In genomic region chr4:140168936-140169335, GRCh38 we compare ENCODE assay signal across 23 cellular contexts. TPM values are rescaled to one million over a fixed set of nuclear protein-coding genes. Genes with fewer than 3 reads are reported as not detected.
DNase-seq lines count a peak whose midpoint lies in the region; ATAC-seq, FAIRE-seq and TF ChIP-seq lines count a peak whose summit lies in the region.
"Had no signal": no experiment of that assay in that cellular context is flagged by ENCODE, and none has a peak within 500 bp of the region (broad histone marks: within the 10 kb centered on the region; RNA-seq: fewer than 3 reads in every experiment).

No MANE protein-coding gene starts in this region.

- DNase-seq in GM23338 (ENCODE audit: low spot score) (no peak), bronchial epithelial cell (ENCODE audit: low read depth) (no peak), neuronal stem cell (ENCODE audit: low spot score) (no peak), smooth muscle cell (lab: John Stamatoyannopoulos, UW; ENCODE audit: unreplicated experiment) (no peak), hepatocyte (ENCODE audit: low spot score) (no peak), HK-2 (ENCODE audit: unreplicated experiment) (no peak)
- DNase-seq: AML-193; Caco-2; Calu3; CD4-positive, alpha-beta T cell; CD8-positive, alpha-beta T cell; DMS79 treated with DMSO at 0.1 percent for 48 hours; GF-D8 had no signal

- no peak overlapping the region for H3K4ac ChIP-seq in neuronal stem cell (ENCODE audit: low read length)

- 0 out of 2 replicates have a peak overlapping the region, but pooled peaks have one; percentile 4 for H2AFZ ChIP-seq in GM23338
- no peak overlapping the region for H2AFZ ChIP-seq in neuronal stem cell (ENCODE audit: low read length)
- peak overlapping the region; percentile 23 for H2AFZ ChIP-seq in smooth muscle cell (ENCODE audit: low read depth)
- no peak overlapping the region for H2AFZ ChIP-seq in hepatocyte

- no peaks in the 10 kb centered on the region for H3K9me2 ChIP-seq in GM23338 (ENCODE audit: insufficient read depth)
- no peaks in the 10 kb centered on the region for H3K9me2 ChIP-seq in hepatocyte (replicated peaks; ENCODE audit: insufficient read depth)

- no peaks in the 10 kb centered on the region for H3K27me3 ChIP-seq in GM23338 (ENCODE audit: insufficient read depth)
- H3K27me3 ChIP-seq in bronchial epithelial cell (ENCODE audit: control insufficient read depth, insufficient read depth, low read length), result no peaks in the 10 kb centered on the region
- H3K27me3 ChIP-seq in neuronal stem cell (ENCODE audit: control insufficient read depth in 3 of 3, insufficient read depth in 3 of 3, low read depth in 1 of 3, low read length in 3 of 3), result no peaks in the 10 kb centered on the region
- no peaks in the 10 kb centered on the region for H3K27me3 ChIP-seq in smooth muscle cell (ENCODE audit: low read depth)
- H3K27me3 ChIP-seq in hepatocyte, result no peaks in the 10 kb centered on the region
- H3K27me3 ChIP-seq: BLaER1 treated with 17β-estradiol and CSF1 and Interleukin-3, amounts not matched to agents 10 nM and 100 nM had no signal

- H2BK5ac ChIP-seq in neuronal stem cell (ENCODE audit: low read length), result no peak overlapping the region

- ATAC-seq in GM23338 (no peak), HG03039 (IDR thresholded peaks at IDR 0.05; ENCODE audit: unreplicated experiment) (no peak)
- ATAC-seq: A549; CD8-positive, alpha-beta T cell had no signal

- H3K4me1 Mint-ChIP-seq in GM23338, result no peaks in the 10 kb centered on the region; the same call in 2 of the 3 replicates

- H2BK120ac ChIP-seq in neuronal stem cell (ENCODE audit: low read depth, low read length), result no peak overlapping the region

- no peak overlapping the region for H3K4me3 Mint-ChIP-seq in GM23338
- H3K4me3 Mint-ChIP-seq: B cell; CD4-positive, alpha-beta T cell; CD8-positive, alpha-beta T cell had no signal

- H3K79me2 ChIP-seq in GM23338 (replicated peaks; ENCODE audit: insufficient read depth) (no peaks in the 10 kb centered on the region), smooth muscle cell (ENCODE audit: low read depth) (no peaks in the 10 kb centered on the region), hepatocyte (no peaks in the 10 kb centered on the region)

- H2AK5ac ChIP-seq in neuronal stem cell (ENCODE audit: low read depth, low read length), result no peak overlapping the region

- H3K27ac Mint-ChIP-seq in GM23338, result no peak overlapping the region
- H3K27ac Mint-ChIP-seq: B cell; CD4-positive, alpha-beta T cell; CD8-positive, alpha-beta T cell had no signal

- no peak overlapping the region for H4K91ac ChIP-seq in neuronal stem cell (ENCODE audit: low read depth, low read length, poor library complexity)

- no peak overlapping the region for H4K8ac ChIP-seq in neuronal stem cell (ENCODE audit: low read depth, low read length)

- H3K14ac ChIP-seq in neuronal stem cell (ENCODE audit: low read length), result no peak overlapping the region

- TF ChIP-seq CTCF in GM23338 (conservative IDR thresholded peaks at IDR 0.05; ENCODE audit: low read depth in 2 of 2), result no peak
- TF ChIP-seq CTCF in bronchial epithelial cell (IDR thresholded peaks at IDR 0.05; ENCODE audit: insufficient read depth, low read length, severe bottlenecking), result no peak
- TF ChIP-seq CTCF in smooth muscle cell (IDR thresholded peaks at IDR 0.05; ENCODE audit: borderline replicate concordance, insufficient read depth, poor library complexity, severe bottlenecking), result no peak
- TF ChIP-seq CTCF in hepatocyte (IDR thresholded peaks at IDR 0.05; ENCODE audit: poor library complexity), result no peak

- peak overlapping the region; percentile 69 for H2BK12ac ChIP-seq in neuronal stem cell (ENCODE audit: low read length)

- no peak overlapping the region for H2BK15ac ChIP-seq in neuronal stem cell (ENCODE audit: low read length)

- no peak overlapping the region for H3K18ac ChIP-seq in neuronal stem cell (ENCODE audit: low read length)

- H3K4me2 ChIP-seq in GM23338 (no peak overlapping the region), neuronal stem cell (ENCODE audit: insufficient read depth, low read length, poor library complexity, severe bottlenecking) (no peak overlapping the region), smooth muscle cell (no peak overlapping the region), hepatocyte (no peak overlapping the region)
- H3K4me2 ChIP-seq: A549; BLaER1 treated with 17β-estradiol and CSF1 and Interleukin-3, amounts not matched to agents 10 nM and 100 nM had no signal

- H3K27me3 Mint-ChIP-seq in GM23338 (ENCODE audit: insufficient read depth, low read depth, poor library complexity), result peaks cover 4% of the 10 kb centered on the region
- H3K27me3 Mint-ChIP-seq: CD4-positive, alpha-beta T cell had no signal

- H3K27ac ChIP-seq in GM23338 (ENCODE audit: low read depth) (no peak overlapping the region), neuronal stem cell (replicated peaks; ENCODE audit: low read length) (no peak overlapping the region), smooth muscle cell (ENCODE audit: low read depth) (no peak overlapping the region), hepatocyte (no peak overlapping the region)
- H3K27ac ChIP-seq: 22Rv1; A549; BLaER1 treated with 17β-estradiol and CSF1 and Interleukin-3, amounts not matched to agents 10 nM and 100 nM; C4-2B had no signal

- H3K9me3 Mint-ChIP-seq in GM23338, result no peaks in the 10 kb centered on the region; the same call in 2 of the 3 replicates
- H3K9me3 Mint-ChIP-seq: CD4-positive, alpha-beta T cell; CD8-positive, alpha-beta T cell had no signal

- no peak overlapping the region for H3K4me3 ChIP-seq in GM23338
- H3K4me3 ChIP-seq in bronchial epithelial cell (ENCODE audit: low read depth, low read length), result no peak overlapping the region
- H3K4me3 ChIP-seq in neuronal stem cell (ENCODE audit: low read length in 2 of 2), result no peak overlapping the region
- H3K4me3 ChIP-seq in smooth muscle cell, result no peak overlapping the region
- no peak overlapping the region for H3K4me3 ChIP-seq in hepatocyte
- H3K4me3 ChIP-seq: A549; BLaER1 treated with 17β-estradiol and CSF1 and Interleukin-3, amounts not matched to agents 10 nM and 100 nM had no signal

- WGBS in neuronal stem cell (ENCODE audit: extremely low coverage in 2 of 2, insufficient read length in 2 of 2, insufficient replicate concordance in 1 of 2), 2 donors, result no CpG with 5 or more reads among the region's 5 CpGs
- WGBS in smooth muscle cell (ENCODE audit: low lambda C conversion rate), result 96% methylated on average over 5 of the region's 5 CpGs
- 94% methylated on average over 5 of the region's 5 CpGs for WGBS in hepatocyte (ENCODE audit: low lambda C conversion rate, missing lambda C conversion rate)

- H3K36me3 Mint-ChIP-seq in GM23338 (ENCODE audit: low read depth), result no peaks in the 10 kb centered on the region
- H3K36me3 Mint-ChIP-seq: CD8-positive, alpha-beta T cell had no signal

- H4K20me1 ChIP-seq in GM23338 (replicated peaks; ENCODE audit: insufficient read depth), result no peaks in the 10 kb centered on the region
- no peaks in the 10 kb centered on the region for H4K20me1 ChIP-seq in smooth muscle cell (ENCODE audit: low read depth)
- no peaks in the 10 kb centered on the region for H4K20me1 ChIP-seq in hepatocyte (ENCODE audit: insufficient read depth, poor library complexity, severe bottlenecking)
- H4K20me1 ChIP-seq: BLaER1 treated with 17β-estradiol and CSF1 and Interleukin-3, amounts not matched to agents 10 nM and 100 nM had no signal

- H3K9me3 ChIP-seq in neuronal stem cell (replicated peaks in 1 of 2; ENCODE audit: control insufficient read depth in 2 of 2, insufficient read depth in 1 of 2, low read depth in 1 of 2, low read length in 2 of 2) (no peaks in the 10 kb centered on the region), smooth muscle cell (replicated peaks; ENCODE audit: low read depth) (no peaks in the 10 kb centered on the region), hepatocyte (ENCODE audit: low read depth) (no peaks in the 10 kb centered on the region)
- H3K9me3 ChIP-seq: A549, Caco-2 had no signal

- peak; percentile 58 for FAIRE-seq in bronchial epithelial cell (lab: Jason Lieb, UNC)
- FAIRE-seq: A549, D721Med, G401.6, GM12891, GM19239 had no signal

- H3K4me1 ChIP-seq in GM23338 (ENCODE audit: insufficient read depth) (no peaks in the 10 kb centered on the region), neuronal stem cell (ENCODE audit: control insufficient read depth in 2 of 2, insufficient read depth in 1 of 2, low read depth in 1 of 2, low read length in 2 of 2) (no peaks in the 10 kb centered on the region), smooth muscle cell (ENCODE audit: low read depth) (no peaks in the 10 kb centered on the region), hepatocyte (ENCODE audit: insufficient read depth) (no peaks in the 10 kb centered on the region)
- H3K4me1 ChIP-seq: A549, Caco-2 had no signal

- H3K9ac ChIP-seq in neuronal stem cell (ENCODE audit: low read depth, low read length, poor library complexity) (no peak overlapping the region), smooth muscle cell (ENCODE audit: low read depth) (no peak overlapping the region)
- H3K9ac ChIP-seq: BLaER1 treated with 17β-estradiol and CSF1 and Interleukin-3, amounts not matched to agents 10 nM and 100 nM had no signal

- H3F3A ChIP-seq in GM23338 (replicated peaks; ENCODE audit: low read depth) (no peaks in the 10 kb centered on the region), smooth muscle cell (ENCODE audit: low read depth) (no peaks in the 10 kb centered on the region)

- no peaks in the 10 kb centered on the region for H3K79me1 ChIP-seq in neuronal stem cell (ENCODE audit: low read depth, low read length)

- no peak overlapping the region for H3K23ac ChIP-seq in neuronal stem cell (ENCODE audit: low read depth, low read length, poor library complexity)

- H3K36me3 ChIP-seq in GM23338 (ENCODE audit: insufficient read depth) (no peaks in the 10 kb centered on the region), bronchial epithelial cell (ENCODE audit: control insufficient read depth, insufficient read depth, low read length) (no peaks in the 10 kb centered on the region), neuronal stem cell (replicated peaks in 1 of 2; ENCODE audit: control insufficient read depth in 2 of 2, insufficient read depth in 2 of 2, low read length in 2 of 2) (no peaks in the 10 kb centered on the region), smooth muscle cell (ENCODE audit: low read depth) (no peaks in the 10 kb centered on the region), hepatocyte (replicated peaks; ENCODE audit: insufficient read depth, low read depth) (no peaks in the 10 kb centered on the region)
- H3K36me3 ChIP-seq: BLaER1 treated with 17β-estradiol and CSF1 and Interleukin-3, amounts not matched to agents 10 nM and 100 nM had no signal

TF ChIP-seq in GM23338, 12 proteins besides CTCF, POLR2A, EP300 and RAD21 (continues in another document):
- no peak for TF ChIP-seq CREB1 (CRISPR knock-in tag; IDR thresholded peaks at IDR 0.05; ENCODE audit: low read depth)

RNA-seq across cellular contexts. Expression of gene MAML3, which starts 15.0 kb away (rescaled TPM):
- 3.7 and 6.5 TPM in 2 replicates for total RNA-seq in GM23338 (2014; rRNA removed; shearing (Covaris generic))
- 1.3 and 1.7 TPM in 2 replicates for polyA plus RNA-seq in GM23338 (2016; fragmentation: Nextera tagmentation; extraction: Ambion mirVana)
- 0.79 and 3.3 TPM in 2 replicates for total RNA-seq in bronchial epithelial cell
- 12.3 TPM for polyA plus RNA-seq in neuronal stem cell (2013, experiment 1 of 2)
- polyA plus RNA-seq in neuronal stem cell (2013, experiment 2 of 2), result 12.9 TPM
- total RNA-seq in smooth muscle cell, result 12.4 and 12.6 TPM in 2 replicates
- 4.9 and 5.3 TPM in 2 replicates for polyA plus RNA-seq in smooth muscle cell
- total RNA-seq in hepatocyte, result 8.7 and 11.2 TPM in 2 replicates
- polyA plus RNA-seq in hepatocyte, result 4.1 TPM in 2 replicates

Comparison
In these comparisons a context has a peak if more than half of its experiments do, and no peak if none do; other contexts are left out.
1. H2AFZ ChIP-seq: peak in GM23338 (single experiment) and smooth muscle cell (single experiment); none in neuronal stem cell (single experiment) and hepatocyte (single experiment).